8 cellular contexts compared by ENCODE assay signal in genomic region chr11:102317099-102317767, GRCh38.
DNase-seq lines count a peak whose midpoint lies in the region; ATAC-seq and TF ChIP-seq lines count a peak whose summit lies in the region.

BIRC3 (plus strand) TSS chr11:102317484; CDS start chr11:102324510, 7,026 bp downstream.

- DNase-seq in DMS153 treated with DMSO at 0.1 percent for 48 hours (lab: John Stamatoyannopoulos, UW; ENCODE audit: unreplicated experiment) (peak; percentile 84), RKO (ENCODE audit: low spot score) (peak; percentile 92), activated T-helper 1 cell treated with Interleukin-2 at 50 U/mL for 16 hours (ENCODE audit: low read depth) (peak; percentile 79), fibroblast of peridontal ligament (ENCODE audit: extremely low read depth) (peak; percentile 92)

- H3K9me3 Mint-ChIP-seq in nephron: no peaks in the 10 kb centered on the region
- H3K9me3 Mint-ChIP-seq in stimulated activated naive CD8-positive, alpha-beta T cell treated with anti-CD3 and anti-CD28 coated beads, Interleukin-15, Interleukin-2, amounts not matched to agents 100 ng/mL and 50 ng/mL, for 24 hours: no peaks in the 10 kb centered on the region

- ATAC-seq in GM21529 (IDR thresholded peaks at IDR 0.05; ENCODE audit: unreplicated experiment): peak; percentile 81

- peaks cover 37% of the 10 kb centered on the region for H3K4me1 Mint-ChIP-seq in nephron
- peaks cover 83% of the 10 kb centered on the region for H3K4me1 Mint-ChIP-seq in stimulated activated naive CD8-positive, alpha-beta T cell treated with anti-CD3 and anti-CD28 coated beads, Interleukin-15, Interleukin-2, amounts not matched to agents 100 ng/mL and 50 ng/mL, for 24 hours (ENCODE audit: low read depth)

- no peak for TF ChIP-seq EP300 in Ishikawa (IDR thresholded peaks at IDR 0.05; ENCODE audit: borderline replicate concordance)

- peak within 1 kb of the TSS; percentile 82 to 89 (median 86) for H3K4me3 Mint-ChIP-seq in nephron
- H3K4me3 Mint-ChIP-seq in stimulated activated naive CD8-positive, alpha-beta T cell treated with anti-CD3 and anti-CD28 coated beads, Interleukin-15, Interleukin-2, amounts not matched to agents 100 ng/mL and 50 ng/mL, for 24 hours: peak within 1 kb of the TSS; percentile 99

- peak within 1 kb of the TSS in 2 of 3 experiments; percentile 43 to 45 for H3K27ac Mint-ChIP-seq in nephron
- H3K27ac Mint-ChIP-seq in stimulated activated naive CD8-positive, alpha-beta T cell treated with anti-CD3 and anti-CD28 coated beads, Interleukin-15, Interleukin-2, amounts not matched to agents 100 ng/mL and 50 ng/mL, for 24 hours: peak within 1 kb of the TSS; percentile 98

- peaks cover 4% of the 10 kb centered on the region for H3K27me3 Mint-ChIP-seq in nephron (ENCODE audit: low read depth)
- peaks cover 4% of the 10 kb centered on the region for H3K27me3 Mint-ChIP-seq in stimulated activated naive CD8-positive, alpha-beta T cell treated with anti-CD3 and anti-CD28 coated beads, Interleukin-15, Interleukin-2, amounts not matched to agents 100 ng/mL and 50 ng/mL, for 24 hours

- TF ChIP-seq CTCF in nephron (IDR thresholded peaks at IDR 0.05; ENCODE audit: unreplicated experiment in 3 of 3): peak in 1 of 3 experiments; percentile 21

- no peak for TF ChIP-seq RAD21 in Ishikawa (IDR thresholded peaks at IDR 0.05; ENCODE audit: low read depth)

- H3K36me3 Mint-ChIP-seq in nephron (ENCODE audit: low read depth): no peaks in the 10 kb centered on the region
- H3K36me3 Mint-ChIP-seq in stimulated activated naive CD8-positive, alpha-beta T cell treated with anti-CD3 and anti-CD28 coated beads, Interleukin-15, Interleukin-2, amounts not matched to agents 100 ng/mL and 50 ng/mL, for 24 hours (ENCODE audit: low read depth): peaks cover 46% of the 10 kb centered on the region

TF ChIP-seq in Ishikawa, 13 proteins besides CTCF, POLR2A, EP300 and RAD21:
- TF ChIP-seq NFIC (IDR thresholded peaks at IDR 0.05) (no peak), TCF12 (IDR thresholded peaks at IDR 0.05; ENCODE audit: low read depth) (no peak)
- TF ChIP-seq, protein P1, sequence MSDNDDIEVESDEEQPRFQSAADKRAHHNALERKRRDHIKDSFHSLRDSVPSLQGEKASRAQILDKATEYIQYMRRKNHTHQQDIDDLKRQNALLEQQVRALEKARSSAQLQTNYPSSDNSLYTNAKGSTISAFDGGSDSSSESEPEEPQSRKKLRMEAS (IDR thresholded peaks at IDR 0.05): peak; percentile 81

Comparison
In these comparisons a context has a peak if more than half of its experiments do, and no peak if none do; other contexts are left out.
1. Peak in every context shown above with its lines: DNase-seq and ATAC-seq.